Comparison of ENCODE assay signal across 10 cellular contexts in the genomic region with DNA sequence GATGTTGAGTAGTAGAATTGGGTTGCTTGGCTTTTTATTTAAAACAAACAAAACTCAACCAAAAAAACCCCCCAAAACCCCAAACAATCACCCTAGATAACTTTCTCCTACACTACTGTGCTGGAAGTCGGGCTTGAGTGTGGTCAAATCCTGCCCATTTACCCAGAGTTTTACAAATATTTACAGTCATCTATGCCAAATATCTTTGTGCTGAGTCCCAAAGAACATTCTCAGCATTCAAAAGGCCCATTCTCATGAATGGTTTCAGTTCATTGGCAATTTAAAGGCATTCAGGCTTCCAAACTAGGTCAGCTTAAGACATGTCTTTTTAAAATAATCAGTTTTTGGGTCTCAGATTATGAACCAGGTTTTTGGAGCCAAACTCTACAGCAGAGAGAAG. TPM values are rescaled to one million over a fixed set of nuclear protein-coding genes. Genes with fewer than 3 reads are reported as not detected.
A peak's percentile ranks its signal among the peaks of the same experiment; 100 is the strongest.
DNase-seq lines count a peak whose midpoint lies in the region; ATAC-seq and TF ChIP-seq lines count a peak whose summit lies in the region.
"Had no signal": no experiment of that assay in that cellular context is flagged by ENCODE, and none has a peak within 500 bp of the region (broad histone marks: within the 10 kb centered on the region; RNA-seq: fewer than 3 reads in every experiment).

No MANE protein-coding gene starts in this region.

- no peak for ATAC-seq in CD4-positive, alpha-beta T cell (ENCODE audit: poor library complexity)
- no peak for ATAC-seq in Panc1
- no peak for ATAC-seq in HG03457 (IDR thresholded peaks at IDR 0.05; ENCODE audit: unreplicated experiment)
- ATAC-seq: K562 had no signal

- H2AFZ ChIP-seq in fibroblast of lung (ENCODE audit: low read length), result no peak overlapping the region

- no peak overlapping the region for H3K4me2 ChIP-seq in fibroblast of lung (ENCODE audit: extremely low read depth, insufficient read depth, low read length)

- intact Hi-C loops in CD4-positive, alpha-beta T cell (cut with DNase I, micrococcal nuclease), result loop anchor here in 1 of 2 experiments (5.0 kb wide), 1 partner anchor 237 kb away; no protein-coding TSS in a partner anchor
- intact Hi-C loops in Panc1 (cut with micrococcal nuclease; ENCODE audit: unreplicated experiment) (no loop called here), prostate gland (cut with DNase I) (no loop called here)

- H4K20me1 ChIP-seq in fibroblast of lung (ENCODE audit: control insufficient read depth, extremely low read depth, insufficient read depth, low read length), result no peaks in the 10 kb centered on the region

- H3K27me3 Mint-ChIP-seq in CD4-positive, alpha-beta T cell, result no peaks in the 10 kb centered on the region

- peaks cover 9% of the 10 kb centered on the region for H3K36me3 Mint-ChIP-seq in CD4-positive, alpha-beta T cell (ENCODE audit: low read depth)

- no peaks in the 10 kb centered on the region for H3K27me3 ChIP-seq in CD4-positive, alpha-beta T cell (ENCODE audit: control insufficient read depth, insufficient read depth, low read length)
- H3K27me3 ChIP-seq in Panc1 (ENCODE audit: control insufficient read depth, insufficient read depth, low read length), result peaks cover 8% of the 10 kb centered on the region
- H3K27me3 ChIP-seq in fibroblast of lung (ENCODE audit: control insufficient read depth, insufficient read depth, low read length), result no peaks in the 10 kb centered on the region
- H3K27me3 ChIP-seq in prostate gland (replicated peaks; ENCODE audit: insufficient read depth), result no peaks in the 10 kb centered on the region

- no peaks in the 10 kb centered on the region for H3K79me2 ChIP-seq in fibroblast of lung (ENCODE audit: control insufficient read depth, insufficient read depth, low read length)

- TF ChIP-seq CTCF in CD4-positive, alpha-beta T cell (IDR thresholded peaks at IDR 0.05), result no peak
- no peak for TF ChIP-seq CTCF in Panc1 (IDR thresholded peaks at IDR 0.05)
- no peak for TF ChIP-seq CTCF in fibroblast of lung (conservative IDR thresholded peaks at IDR 0.05 in 1 of 2, IDR thresholded peaks at IDR 0.05 in 1 of 2; ENCODE audit: low read depth in 1 of 2, low read length in 2 of 2)
- TF ChIP-seq CTCF in prostate gland (IDR thresholded peaks at IDR 0.05), result no peak

- peak; percentile 9 for TF ChIP-seq POLR2A in prostate gland (IDR thresholded peaks at IDR 0.05)

- H3K9me3 ChIP-seq in CD4-positive, alpha-beta T cell (ENCODE audit: control insufficient read depth, low read length), result no peaks in the 10 kb centered on the region
- no peaks in the 10 kb centered on the region for H3K9me3 ChIP-seq in Panc1 (ENCODE audit: control insufficient read depth, insufficient read depth, low read depth, low read length)
- no peaks in the 10 kb centered on the region for H3K9me3 ChIP-seq in fibroblast of lung (ENCODE audit: control insufficient read depth, insufficient read depth, low read depth, low read length)
- H3K9me3 ChIP-seq in prostate gland, result no peaks in the 10 kb centered on the region

- in situ Hi-C loops in Panc1 (cut with HindIII; ENCODE audit: low pct_unique_long_range_greater_than_20kb, low sequenced_read_pairs), result no loop called here

- POLR2A ChIA-PET in CD4-positive, alpha-beta T cell (lab: Charles Lee), result no interaction called here
- POLR2A ChIA-PET in Panc1 (lab: Charles Lee), result no interaction called here

- WGBS in prostate gland, result 31% methylated on average over 1 of the region's 1 CpG

- no peak overlapping the region for H3K27ac ChIP-seq in CD4-positive, alpha-beta T cell (ENCODE audit: low read depth, low read length)
- H3K27ac ChIP-seq in Panc1 (ENCODE audit: low read length), result no peak overlapping the region
- H3K27ac ChIP-seq in fibroblast of lung (ENCODE audit: insufficient read depth, low read length), result no peak overlapping the region
- peak overlapping the region; percentile 77 to 87 for H3K27ac ChIP-seq in prostate gland

- peaks cover 34% of the 10 kb centered on the region for H3K4me1 Mint-ChIP-seq in CD4-positive, alpha-beta T cell (ENCODE audit: low read depth)

- H3K4me1 ChIP-seq in Panc1 (ENCODE audit: control insufficient read depth, insufficient read depth, low read length) (peaks cover 5% of the 10 kb centered on the region), fibroblast of lung (ENCODE audit: control insufficient read depth, extremely low read depth, insufficient read depth, low read length) (peaks cover 8% of the 10 kb centered on the region), prostate gland (replicated peaks) (peaks cover 6% of the 10 kb centered on the region)

- no peak for DNase-seq in CD4-positive, alpha-beta T cell
- DNase-seq in Panc1 (ENCODE audit: low read depth, low spot score) (peak; percentile 64), fibroblast of lung (ENCODE audit: low read depth in 2 of 2) (peak; percentile 66 to 89), prostate gland (ENCODE audit: low spot score) (peak; percentile 57), NCI-H2227 (lab: John Stamatoyannopoulos, UW; ENCODE audit: unreplicated experiment) (no peak), NCI-H1105 treated with DMSO at 0.1 percent for 48 hours (lab: John Stamatoyannopoulos, UW) (no peak), NCI-H1092 treated with DMSO at 0.1 percent for 48 hours (lab: John Stamatoyannopoulos, UW) (no peak)
- DNase-seq: hypothalamus had no signal

- H3K4me3 ChIP-seq in Panc1 (ENCODE audit: low read depth in 2 of 2, low read length in 2 of 2) (peak overlapping the region; percentile 58 to 73), fibroblast of lung (replicated peaks in 1 of 4; ENCODE audit: control extremely low read depth in 1 of 4, insufficient read depth in 1 of 4, low read depth in 3 of 4, low read length in 4 of 4) (no peak overlapping the region), prostate gland (peak overlapping the region; percentile 54 to 55)
- H3K4me3 ChIP-seq: K562 had no signal

- no peak overlapping the region for H3K27ac Mint-ChIP-seq in CD4-positive, alpha-beta T cell

- CTCF ChIA-PET in CD4-positive, alpha-beta T cell (lab: Charles Lee), result interaction anchor here (1.1 kb wide), 1 partner anchor 10 kb away, joined by 3 read pairs; no protein-coding TSS in a partner anchor
- CTCF ChIA-PET in Panc1 (lab: Charles Lee), result no interaction called here

- no TSS peak for BruUV-seq in Panc1 (replicated peaks; lab: Mats Ljungman, UMichigan)

- peak overlapping the region; percentile 99 for H3K4me3 Mint-ChIP-seq in CD4-positive, alpha-beta T cell

- H3K36me3 ChIP-seq in Panc1 (ENCODE audit: control insufficient read depth, insufficient read depth, low read length) (no peaks in the 10 kb centered on the region), fibroblast of lung (ENCODE audit: control insufficient read depth, insufficient read depth, low read length) (no peaks in the 10 kb centered on the region), prostate gland (no peaks in the 10 kb centered on the region)

- no peaks in the 10 kb centered on the region for H3K9me3 Mint-ChIP-seq in CD4-positive, alpha-beta T cell

- no peak overlapping the region for H3K9ac ChIP-seq in fibroblast of lung (ENCODE audit: insufficient read depth, low read length)

RNA-seq across cellular contexts. Expression of a gene that starts 1.8 kb away (rescaled TPM):
- 1 to 10 TPM; 2.3 to 3.5 TPM for total RNA-seq in CD4-positive, alpha-beta T cell
- total RNA-seq in Panc1 (2021; ENCODE audit: unreplicated experiment), result 5.6 TPM
- 3.8 TPM for polyA plus RNA-seq in Panc1 (2012; ENCODE audit: insufficient read length)
- 0.26 and 0.83 TPM in 2 replicates for total RNA-seq in fibroblast of lung
- 0.29 and 0.61 TPM in 2 replicates for polyA plus RNA-seq in fibroblast of lung
- 0.54 and 0.76 TPM in 2 replicates for polyA plus RNA-seq in fibroblast of lung (2012)
- 0.07 and 2.7 TPM in 2 replicates for polyA minus RNA-seq in fibroblast of lung (ENCODE audit: low replicate concordance)
- total RNA-seq in prostate gland, result 10 to 100 TPM; 25.3 to 50.8 TPM
- total RNA-seq: K562 had no signal

Comparison
In these comparisons a context has a peak if more than half of its experiments do, and no peak if none do; other contexts are left out.
1. DNase-seq: peak in Panc1 (single experiment), fibroblast of lung (2 of 2) and prostate gland (single experiment); none in CD4-positive, alpha-beta T cell (0 of 10), NCI-H2227 (single experiment), NCI-H1105 treated with DMSO at 0.1 percent for 48 hours (single experiment) and NCI-H1092 treated with DMSO at 0.1 percent for 48 hours (single experiment).
2. H3K27ac ChIP-seq: peak in prostate gland (2 of 2); none in CD4-positive, alpha-beta T cell (single experiment), Panc1 (single experiment) and fibroblast of lung (single experiment).
3. H3K4me3 ChIP-seq: peak in Panc1 (2 of 2) and prostate gland (2 of 2); none in fibroblast of lung (0 of 4).